In the genomic region with DNA sequence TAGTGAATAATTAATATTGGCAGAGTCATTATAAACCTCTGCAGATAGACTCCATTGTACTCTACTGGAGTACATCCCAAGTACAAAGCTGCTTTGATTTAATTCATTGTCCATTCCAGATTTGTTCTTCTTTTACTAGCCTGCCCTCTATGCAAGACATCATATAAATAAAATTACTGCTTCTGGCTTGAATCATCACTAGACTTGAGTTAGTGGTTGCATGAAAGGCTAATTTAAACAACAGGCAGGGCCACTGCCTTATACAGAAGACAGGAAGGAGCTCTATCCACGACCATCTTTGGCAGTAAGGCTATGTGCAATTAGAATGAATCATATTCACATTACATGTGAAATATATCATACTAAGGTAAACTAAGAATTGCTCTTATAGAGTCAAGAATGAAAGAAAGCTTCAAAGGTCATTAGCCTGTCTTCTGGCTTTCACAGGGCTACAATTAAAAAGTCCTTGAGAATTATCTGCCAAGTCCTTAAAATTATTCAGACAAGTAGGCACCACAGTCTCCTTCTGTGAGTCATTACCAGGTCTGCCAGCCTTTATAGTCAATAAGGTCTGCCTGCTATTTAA, we compare ENCODE assay signal across 20 cellular contexts.
DNase-seq lines count a peak whose midpoint lies in the region; ATAC-seq and TF ChIP-seq lines count a peak whose summit lies in the region.
"Had no signal": no experiment of that assay in that cellular context is flagged by ENCODE, and none has a peak within 500 bp of the region (broad histone marks: within the 10 kb centered on the region; RNA-seq: fewer than 3 reads in every experiment).

No MANE protein-coding gene starts in this region.

- H3K9ac ChIP-seq in PC-3 (ENCODE audit: low read length) (no peak overlapping the region), smooth muscle cell (ENCODE audit: low read depth) (no peak overlapping the region)

- DNase-seq in NCI-H1436 (lab: John Stamatoyannopoulos, UW) (peak; percentile 23), NCI-H1436 treated with DMSO at 0.1 percent for 48 hours (lab: John Stamatoyannopoulos, UW) (no peak), PC-3 (peak; percentile 23), foreskin keratinocyte (peak; percentile 0 to 38), smooth muscle cell (lab: John Stamatoyannopoulos, UW; ENCODE audit: unreplicated experiment) (no peak), SKM-1 (lab: John Stamatoyannopoulos, UW; ENCODE audit: unreplicated experiment) (no peak), HuH-7 (ENCODE audit: low spot score) (no peak)
- no peak for DNase-seq in activated CD4-positive, alpha-beta T cell treated with anti-CD3 and anti-CD28 coated beads, Interleukin-2, amount 10 ng/mL, durations not matched to agents 7 days and 5 days
- DNase-seq: activated CD4-positive, alpha-beta memory T cell treated with anti-CD3 and anti-CD28 coated beads for 36 hours; activated T-cell treated with anti-CD3 and anti-CD28 coated beads, Interleukin-2, amount 50 U/mL, for 24 hours; dorsolateral prefrontal cortex; NCI-H1930; NCI-H526 treated with DMSO at 0.1 percent for 48 hours; stimulated activated CD4-positive, alpha-beta T cell treated with anti-CD3 and anti-CD28 coated beads, Interleukin-15, amount 100 ng/mL, for 24 hours; stimulated activated naive CD4-positive, alpha-beta T cell had no signal

- TF ChIP-seq CTCF in PC-3 (conservative IDR thresholded peaks at IDR 0.05; ENCODE audit: low read depth, low read length) = no peak
- no peak for TF ChIP-seq CTCF in foreskin keratinocyte (conservative IDR thresholded peaks at IDR 0.05)
- no peak for TF ChIP-seq CTCF in smooth muscle cell (IDR thresholded peaks at IDR 0.05; ENCODE audit: borderline replicate concordance, insufficient read depth, poor library complexity, severe bottlenecking)

- no peak overlapping the region for H3K4me3 Mint-ChIP-seq in activated CD4-positive, alpha-beta T cell treated with anti-CD3 and anti-CD28 coated beads, Interleukin-2, amount 10 ng/mL, durations not matched to agents 7 days and 5 days
- H3K4me3 Mint-ChIP-seq: activated CD4-positive, alpha-beta memory T cell treated with anti-CD3 and anti-CD28 coated beads for 36 hours; activated naive CD4-positive, alpha-beta T cell treated with anti-CD3 and anti-CD28 coated beads, Interleukin-2, amount 50 U/mL, for 24 hours; activated T-cell treated with anti-CD3 and anti-CD28 coated beads, Interleukin-2, amount 50 U/mL, for 24 hours; natural killer cell treated with Interleukin-12 subunit alpha and Interleukin-12 subunit beta and Interleukin-15 and Interleukin-18, amount 100 ng/mL, for 72 hours; type B pancreatic cell had no signal

- H3K27me3 ChIP-seq in PC-3 (ENCODE audit: low read length) (no peaks in the 10 kb centered on the region), foreskin keratinocyte (no peaks in the 10 kb centered on the region), smooth muscle cell (ENCODE audit: low read depth) (no peaks in the 10 kb centered on the region)
- H3K27me3 ChIP-seq: breast epithelium had no signal

- H2AFZ ChIP-seq in PC-3 (ENCODE audit: low read length) = no peak overlapping the region
- H2AFZ ChIP-seq in smooth muscle cell (ENCODE audit: low read depth) = no peak overlapping the region

- H3K9me3 ChIP-seq in PC-3 (ENCODE audit: low read length) (no peaks in the 10 kb centered on the region), smooth muscle cell (replicated peaks; ENCODE audit: low read depth) (no peaks in the 10 kb centered on the region)
- H3K9me3 ChIP-seq: breast epithelium had no signal

- CTCF ChIA-PET in PC-3 (lab: Charles Lee) = interaction anchor here (0.6 kb wide), 1 partner anchor 632 kb away, joined by 3 read pairs; no protein-coding TSS in a partner anchor
- CTCF ChIA-PET in activated CD4-positive, alpha-beta T cell treated with anti-CD3 and anti-CD28 coated beads, Interleukin-2, amount 10 ng/mL, durations not matched to agents 7 days and 5 days (lab: Charles Lee) = no interaction called here

- peak; percentile 92 for ATAC-seq in PC-3
- ATAC-seq in foreskin keratinocyte = peak; percentile 43
- ATAC-seq: natural killer cell treated with Interleukin-12 subunit alpha and Interleukin-12 subunit beta and Interleukin-15 and Interleukin-18, amount 100 ng/mL, for 72 hours; Panc1 had no signal

- 27% methylated on average over 1 of the region's 1 CpG for WGBS in smooth muscle cell (ENCODE audit: low lambda C conversion rate)

- H3K4me3 ChIP-seq in PC-3 (ENCODE audit: low read length) (no peak overlapping the region), smooth muscle cell (no peak overlapping the region)
- H3K4me3 ChIP-seq: breast epithelium, dorsolateral prefrontal cortex had no signal

- H3K4me2 ChIP-seq in PC-3 (ENCODE audit: low read length) = no peak overlapping the region
- peak overlapping the region; percentile 13 for H3K4me2 ChIP-seq in smooth muscle cell

- no peaks in the 10 kb centered on the region for H3F3A ChIP-seq in PC-3 (ENCODE audit: low read length, unreplicated experiment)
- no peaks in the 10 kb centered on the region for H3F3A ChIP-seq in smooth muscle cell (ENCODE audit: low read depth)

- no peaks in the 10 kb centered on the region for H3K79me2 ChIP-seq in PC-3 (ENCODE audit: low read length)
- no peaks in the 10 kb centered on the region for H3K79me2 ChIP-seq in smooth muscle cell (ENCODE audit: low read depth)

- no peaks in the 10 kb centered on the region for H3K36me3 ChIP-seq in PC-3 (ENCODE audit: low read depth, low read length)
- H3K36me3 ChIP-seq in smooth muscle cell (ENCODE audit: low read depth) = no peaks in the 10 kb centered on the region
- H3K36me3 ChIP-seq: breast epithelium had no signal

- POLR2A ChIA-PET in PC-3 (lab: Charles Lee; ENCODE audit: unreplicated experiment) = interaction anchor here (0.6 kb wide), 1 partner anchor 59 kb away, joined by 4 read pairs; no protein-coding TSS in a partner anchor
- POLR2A ChIA-PET in activated CD4-positive, alpha-beta T cell treated with anti-CD3 and anti-CD28 coated beads, Interleukin-2, amount 10 ng/mL, durations not matched to agents 7 days and 5 days (lab: Charles Lee) = no interaction called here

- H4K20me1 ChIP-seq in PC-3 (ENCODE audit: low read length) (no peaks in the 10 kb centered on the region), smooth muscle cell (ENCODE audit: low read depth) (no peaks in the 10 kb centered on the region)

- H3K27me3 Mint-ChIP-seq in activated CD4-positive, alpha-beta T cell treated with anti-CD3 and anti-CD28 coated beads, Interleukin-2, amount 10 ng/mL, durations not matched to agents 7 days and 5 days = no peaks in the 10 kb centered on the region
- H3K27me3 Mint-ChIP-seq: activated naive CD4-positive, alpha-beta T cell treated with anti-CD3 and anti-CD28 coated beads, Interleukin-2, amount 50 U/mL, for 24 hours; activated T-cell treated with anti-CD3 and anti-CD28 coated beads, Interleukin-2, amount 50 U/mL, for 24 hours; natural killer cell treated with Interleukin-12 subunit alpha and Interleukin-12 subunit beta and Interleukin-15 and Interleukin-18, amount 100 ng/mL, for 72 hours had no signal

- no peaks in the 10 kb centered on the region for H3K4me1 Mint-ChIP-seq in activated CD4-positive, alpha-beta T cell treated with anti-CD3 and anti-CD28 coated beads, Interleukin-2, amount 10 ng/mL, durations not matched to agents 7 days and 5 days
- H3K4me1 Mint-ChIP-seq: activated naive CD4-positive, alpha-beta T cell treated with anti-CD3 and anti-CD28 coated beads, Interleukin-2, amount 50 U/mL, for 24 hours had no signal

- BruUV-seq in PC-3 (replicated peaks; lab: Mats Ljungman, UMichigan) = no TSS peak

- no peaks in the 10 kb centered on the region for H3K36me3 Mint-ChIP-seq in activated CD4-positive, alpha-beta T cell treated with anti-CD3 and anti-CD28 coated beads, Interleukin-2, amount 10 ng/mL, durations not matched to agents 7 days and 5 days (ENCODE audit: low read depth)
- H3K36me3 Mint-ChIP-seq: activated CD4-positive, alpha-beta memory T cell treated with anti-CD3 and anti-CD28 coated beads for 36 hours; activated naive CD4-positive, alpha-beta T cell treated with anti-CD3 and anti-CD28 coated beads, Interleukin-2, amount 50 U/mL, for 24 hours; natural killer cell treated with Interleukin-12 subunit alpha and Interleukin-12 subunit beta and Interleukin-15 and Interleukin-18, amount 100 ng/mL, for 72 hours; type B pancreatic cell had no signal

- no peaks in the 10 kb centered on the region for H3K9me2 ChIP-seq in PC-3 (replicated peaks; ENCODE audit: low read length)

- H3K4me1 ChIP-seq in PC-3 (ENCODE audit: insufficient read depth, low read length) (no peaks in the 10 kb centered on the region), foreskin keratinocyte (no peaks in the 10 kb centered on the region), smooth muscle cell (ENCODE audit: low read depth) (no peaks in the 10 kb centered on the region)
- H3K4me1 ChIP-seq: breast epithelium had no signal

- H3K27ac ChIP-seq in PC-3 (ENCODE audit: low read length) (no peak overlapping the region), foreskin keratinocyte (no peak overlapping the region), smooth muscle cell (ENCODE audit: low read depth) (peak overlapping the region; percentile 3)
- H3K27ac ChIP-seq: breast epithelium, dorsolateral prefrontal cortex had no signal

- intact Hi-C loops in PC-3 (cut with micrococcal nuclease) = no loop called here

- no peaks in the 10 kb centered on the region for H3K9me3 Mint-ChIP-seq in activated CD4-positive, alpha-beta T cell treated with anti-CD3 and anti-CD28 coated beads, Interleukin-2, amount 10 ng/mL, durations not matched to agents 7 days and 5 days
- H3K9me3 Mint-ChIP-seq: activated CD4-positive, alpha-beta memory T cell treated with anti-CD3 and anti-CD28 coated beads for 36 hours; activated naive CD4-positive, alpha-beta T cell treated with anti-CD3 and anti-CD28 coated beads, Interleukin-2, amount 50 U/mL, for 24 hours had no signal

- H3K27ac Mint-ChIP-seq in activated CD4-positive, alpha-beta T cell treated with anti-CD3 and anti-CD28 coated beads, Interleukin-2, amount 10 ng/mL, durations not matched to agents 7 days and 5 days = no peak overlapping the region
- H3K27ac Mint-ChIP-seq: activated CD4-positive, alpha-beta memory T cell treated with anti-CD3 and anti-CD28 coated beads for 36 hours; activated naive CD4-positive, alpha-beta T cell treated with anti-CD3 and anti-CD28 coated beads, Interleukin-2, amount 50 U/mL, for 24 hours; activated T-cell treated with anti-CD3 and anti-CD28 coated beads, Interleukin-2, amount 50 U/mL, for 24 hours; natural killer cell treated with Interleukin-12 subunit alpha and Interleukin-12 subunit beta and Interleukin-15 and Interleukin-18, amount 100 ng/mL, for 72 hours; type B pancreatic cell had no signal

Comparison
In these comparisons a context has a peak if more than half of its experiments do, and no peak if none do; other contexts are left out.
1. DNase-seq: peak in NCI-H1436 (single experiment), PC-3 (single experiment) and foreskin keratinocyte (2 of 2); none in NCI-H1436 treated with DMSO at 0.1 percent for 48 hours (single experiment), smooth muscle cell (single experiment), SKM-1 (single experiment), HuH-7 (single experiment) and activated CD4-positive, alpha-beta T cell treated with anti-CD3 and anti-CD28 coated beads, Interleukin-2, amount 10 ng/mL, durations not matched to agents 7 days and 5 days (single experiment).